ENCODE assay signal across 17 cellular contexts in genomic region chr17:1939979-1940809, GRCh38.
DNase-seq lines count a peak whose midpoint lies in the region; ATAC-seq, FAIRE-seq and TF ChIP-seq lines count a peak whose summit lies in the region.
"Had no signal": no experiment of that assay in that cellular context is flagged by ENCODE, and none has a peak within 500 bp of the region (broad histone marks: within the 10 kb centered on the region; RNA-seq: fewer than 3 reads in every experiment).

No MANE protein-coding gene starts in this region.

- no peak overlapping the region for H3K27ac ChIP-seq in pancreas
- H3K27ac ChIP-seq in CD4-positive, alpha-beta T cell (ENCODE audit: low read depth, low read length), result no peak overlapping the region
- H3K27ac ChIP-seq: lower lobe of right lung had no signal

- no peaks in the 10 kb centered on the region for H3K9me3 Mint-ChIP-seq in CD4-positive, alpha-beta T cell
- H3K9me3 Mint-ChIP-seq: dendritic cell treated with granulocyte-macrophage colony-stimulating factor and Interleukin-4, amounts not matched to agents 40 ng/mL and 50 ng/mL, for 4 days; neural crest cell; T-helper 1 cell treated with Interleukin-12 subunit alpha and Interleukin-12 subunit beta and Interleukin-4 antibody, amounts not matched to agents 30 μg/mL and 1 μg/mL, for 36 hours had no signal

- no peaks in the 10 kb centered on the region for H3K36me3 ChIP-seq in pancreas
- H3K36me3 ChIP-seq: lower lobe of right lung had no signal

- ATAC-seq in pancreas, result peak in 3 of 4 donors; percentile 42 to 68 (median 54)
- no peak for ATAC-seq in CD4-positive, alpha-beta T cell (ENCODE audit: poor library complexity)
- ATAC-seq in HG03196 (IDR thresholded peaks at IDR 0.05; ENCODE audit: unreplicated experiment), result no peak
- ATAC-seq in GM18498 (IDR thresholded peaks at IDR 0.05; ENCODE audit: unreplicated experiment), result no peak
- ATAC-seq in GM18858 (IDR thresholded peaks at IDR 0.05; ENCODE audit: unreplicated experiment), result no peak
- ATAC-seq: activated CD8-positive, alpha-beta memory T cell treated with anti-CD3 and anti-CD28 coated beads, Interleukin-2, amount 10 ng/mL, durations not matched to agents 7 days and 5 days had no signal

- intact Hi-C loops in pancreas (cut with DNase I), result no loop called here
- intact Hi-C loops in CD4-positive, alpha-beta T cell (cut with DNase I, micrococcal nuclease), result no loop called here

- no peaks in the 10 kb centered on the region for H3K36me3 Mint-ChIP-seq in CD4-positive, alpha-beta T cell (ENCODE audit: low read depth)
- H3K36me3 Mint-ChIP-seq: activated CD8-positive, alpha-beta memory T cell treated with anti-CD3 and anti-CD28 coated beads, Interleukin-2, amount 10 ng/mL, durations not matched to agents 7 days and 5 days had no signal

- H3K9me3 ChIP-seq in pancreas, result no peaks in the 10 kb centered on the region
- no peaks in the 10 kb centered on the region for H3K9me3 ChIP-seq in CD4-positive, alpha-beta T cell (ENCODE audit: control insufficient read depth, low read length)
- H3K9me3 ChIP-seq: lower lobe of right lung had no signal

- FAIRE-seq in pancreas (lab: Jason Lieb, UNC), result no peak

- DNase-seq in COLO668 (lab: John Stamatoyannopoulos, UW; ENCODE audit: unreplicated experiment), result peak; percentile 36
- peak; percentile 48 for DNase-seq in NCI-H2171 (lab: John Stamatoyannopoulos, UW)
- DNase-seq in epidermal melanocyte (ENCODE audit: insufficient read length, low spot score), result peak; percentile 22
- no peak for DNase-seq in pancreas
- DNase-seq in CD4-positive, alpha-beta T cell, result no peak
- DNase-seq: activated CD8-positive, alpha-beta memory T cell treated with anti-CD3 and anti-CD28 coated beads, Interleukin-2, amount 10 ng/mL, durations not matched to agents 7 days and 5 days; activated gamma-delta T cell; lower lobe of right lung; NCI-H446 treated with DMSO at 0.1 percent for 48 hours; stimulated activated naive CD4-positive, alpha-beta T cell treated with Interleukin-2 at 50 U/mL for 16 hours had no signal

- POLR2A ChIA-PET in CD4-positive, alpha-beta T cell (lab: Charles Lee), result no interaction called here

- no peak for TF ChIP-seq CTCF in pancreas (IDR thresholded peaks at IDR 0.05)
- TF ChIP-seq CTCF in CD4-positive, alpha-beta T cell (IDR thresholded peaks at IDR 0.05), result no peak

- no peak overlapping the region for H3K4me3 Mint-ChIP-seq in CD4-positive, alpha-beta T cell
- H3K4me3 Mint-ChIP-seq: activated CD8-positive, alpha-beta memory T cell treated with anti-CD3 and anti-CD28 coated beads, Interleukin-2, amount 10 ng/mL, durations not matched to agents 7 days and 5 days; B cell; dendritic cell treated with granulocyte-macrophage colony-stimulating factor and Interleukin-4, amounts not matched to agents 40 ng/mL and 50 ng/mL, for 4 days; neural crest cell; T-helper 1 cell treated with Interleukin-12 subunit alpha and Interleukin-12 subunit beta and Interleukin-4 antibody, amounts not matched to agents 30 μg/mL and 1 μg/mL, for 36 hours had no signal

- H3K4me3 ChIP-seq in pancreas, result no peak overlapping the region
- H3K4me3 ChIP-seq: lower lobe of right lung had no signal

- CTCF ChIA-PET in CD4-positive, alpha-beta T cell (lab: Charles Lee), result no interaction called here

- H3K27ac Mint-ChIP-seq in CD4-positive, alpha-beta T cell, result no peak overlapping the region
- H3K27ac Mint-ChIP-seq: activated CD8-positive, alpha-beta memory T cell treated with anti-CD3 and anti-CD28 coated beads, Interleukin-2, amount 10 ng/mL, durations not matched to agents 7 days and 5 days; dendritic cell treated with granulocyte-macrophage colony-stimulating factor and Interleukin-4, amounts not matched to agents 40 ng/mL and 50 ng/mL, for 4 days; T-helper 1 cell treated with Interleukin-12 subunit alpha and Interleukin-12 subunit beta and Interleukin-4 antibody, amounts not matched to agents 30 μg/mL and 1 μg/mL, for 36 hours had no signal

- H3K4me1 Mint-ChIP-seq in CD4-positive, alpha-beta T cell (ENCODE audit: low read depth), result no peaks in the 10 kb centered on the region
- H3K4me1 Mint-ChIP-seq: activated CD8-positive, alpha-beta memory T cell treated with anti-CD3 and anti-CD28 coated beads, Interleukin-2, amount 10 ng/mL, durations not matched to agents 7 days and 5 days; B cell had no signal

- 71 to 76% methylated on average over 27 of the region's 27 CpGs for WGBS in pancreas, 2 donors

- H3K4me1 ChIP-seq in pancreas, result no peaks in the 10 kb centered on the region

- no peaks in the 10 kb centered on the region for H3K27me3 Mint-ChIP-seq in CD4-positive, alpha-beta T cell
- H3K27me3 Mint-ChIP-seq: activated CD8-positive, alpha-beta memory T cell treated with anti-CD3 and anti-CD28 coated beads, Interleukin-2, amount 10 ng/mL, durations not matched to agents 7 days and 5 days; B cell had no signal

- no peaks in the 10 kb centered on the region for H3K27me3 ChIP-seq in pancreas
- no peaks in the 10 kb centered on the region for H3K27me3 ChIP-seq in CD4-positive, alpha-beta T cell (ENCODE audit: control insufficient read depth, insufficient read depth, low read length)

Comparison
In these comparisons a context has a peak if more than half of its experiments do, and no peak if none do; other contexts are left out.
1. DNase-seq: peak in COLO668 (single experiment), NCI-H2171 (single experiment) and epidermal melanocyte (single experiment); none in pancreas (0 of 6) and CD4-positive, alpha-beta T cell (0 of 10).
2. ATAC-seq: peak in pancreas (3 of 4); none in CD4-positive, alpha-beta T cell (single experiment), HG03196 (single experiment), GM18498 (single experiment) and GM18858 (single experiment).